11 cellular contexts compared by ENCODE assay signal in the genomic region with DNA sequence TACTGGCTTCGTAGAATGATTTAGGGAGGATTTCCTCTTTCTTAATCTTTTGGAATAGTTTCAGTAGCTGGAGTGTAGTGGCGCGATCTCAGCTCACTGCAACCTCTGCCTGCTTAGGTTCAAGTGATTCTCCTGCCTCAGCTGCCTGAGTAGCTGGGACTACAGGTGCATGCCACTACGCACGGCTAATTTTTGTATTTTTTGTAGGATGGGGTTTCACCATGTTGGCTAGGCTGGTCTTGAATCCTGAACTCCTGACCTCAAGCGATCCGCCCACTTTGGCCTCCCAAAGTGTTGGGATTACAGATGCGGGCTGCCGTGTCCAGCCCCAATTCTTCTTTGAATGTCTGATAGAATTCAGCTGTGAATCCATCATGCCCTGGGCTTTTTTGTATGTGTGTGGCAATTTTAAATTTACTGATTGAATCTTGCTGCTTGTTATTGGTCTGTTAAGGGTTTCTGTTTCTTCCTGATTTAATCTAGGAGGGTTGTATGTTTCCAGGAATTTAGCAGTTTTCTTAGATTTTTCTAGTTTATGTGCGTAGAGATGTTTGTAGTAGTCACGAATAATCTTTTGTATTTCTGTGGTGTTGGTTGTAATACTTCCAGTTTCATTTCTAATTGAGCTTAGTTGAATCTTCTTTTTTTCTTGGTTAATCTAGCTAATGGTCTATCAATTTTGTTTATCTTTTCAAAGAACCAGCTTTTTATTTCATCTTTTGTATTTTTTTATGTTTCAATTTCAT. TPM values are rescaled to one million over a fixed set of nuclear protein-coding genes. Genes with fewer than 3 reads are reported as not detected.
DNase-seq lines count a peak whose midpoint lies in the region; ATAC-seq, FAIRE-seq and TF ChIP-seq lines count a peak whose summit lies in the region.
"Had no signal": no experiment of that assay in that cellular context is flagged by ENCODE, and none has a peak within 500 bp of the region (broad histone marks: within the 10 kb centered on the region; RNA-seq: fewer than 3 reads in every experiment).

No MANE protein-coding gene starts in this region.

- H3K36me3 Mint-ChIP-seq in activated naive CD4-positive, alpha-beta T cell treated with anti-CD3 and anti-CD28 coated beads, Interleukin-2, amount 50 U/mL, for 72 hours = peaks cover 0 to 15% of the 10 kb centered on the region in 2 donors

- TF ChIP-seq CTCF in kidney (IDR thresholded peaks at IDR 0.05; ENCODE audit: borderline replicate concordance, extremely low read depth, insufficient read depth) (no peak), stomach (IDR thresholded peaks at IDR 0.05) (no peak)

- peak; percentile 23 for FAIRE-seq in kidney (lab: Jason Lieb, UNC)

- TF ChIP-seq EP300 in stomach (IDR thresholded peaks at IDR 0.05) = no peak

- H3K4me1 ChIP-seq in kidney (ENCODE audit: control insufficient read depth in 1 of 2, insufficient read depth in 1 of 2, low read depth in 1 of 2, low read length in 2 of 2) (no peaks in the 10 kb centered on the region), stomach (peaks cover 0 to 20% (median 5%) of the 10 kb centered on the region in 4 donors)

- ATAC-seq in activated naive CD4-positive, alpha-beta T cell treated with anti-CD3 and anti-CD28 coated beads, Interleukin-2, amount 50 U/mL, for 72 hours = peak; percentile 8 to 37
- no peak for ATAC-seq in HG03439 (IDR thresholded peaks at IDR 0.05; ENCODE audit: unreplicated experiment)
- no peak for ATAC-seq in HG02885 (IDR thresholded peaks at IDR 0.05; ENCODE audit: poor library complexity, unreplicated experiment)

- peak overlapping the region; percentile 44 to 64 for H3K27ac Mint-ChIP-seq in activated naive CD4-positive, alpha-beta T cell treated with anti-CD3 and anti-CD28 coated beads, Interleukin-2, amount 50 U/mL, for 72 hours

- intact Hi-C loops in kidney (cut with DNase I) (no loop called here), stomach (cut with DNase I; ENCODE audit: low total_unique reads) (no loop called here)

- no peak for TF ChIP-seq POLR2A in stomach (IDR thresholded peaks at IDR 0.05)

- no peaks in the 10 kb centered on the region for H3K9me3 Mint-ChIP-seq in activated naive CD4-positive, alpha-beta T cell treated with anti-CD3 and anti-CD28 coated beads, Interleukin-2, amount 50 U/mL, for 72 hours

- H3K9ac ChIP-seq in kidney (ENCODE audit: low read length in 2 of 2) = no peak overlapping the region
- H3K9ac ChIP-seq: SK-N-SH had no signal

- H3K36me3 ChIP-seq in kidney (ENCODE audit: control insufficient read depth in 1 of 2, insufficient read depth in 2 of 2, low read length in 2 of 2) = no peaks in the 10 kb centered on the region
- H3K36me3 ChIP-seq in stomach = peaks cover 0 to 7% (median 2%) of the 10 kb centered on the region in 4 donors

- 60 to 71% (median 64%) methylated on average over 11 of the region's 11 CpGs for WGBS in stomach, 5 donors

- H3K27ac ChIP-seq in kidney (ENCODE audit: low read depth in 2 of 2, low read length in 2 of 2) (peak overlapping the region in 1 of 2 donors; percentile 0), stomach (peak overlapping the region in 4 of 5 donors; percentile 57 to 77 (median 64))

- H3K9me3 ChIP-seq in kidney (ENCODE audit: control insufficient read depth in 1 of 2, low read length in 2 of 2) = no peaks in the 10 kb centered on the region
- H3K9me3 ChIP-seq in stomach = peaks cover 0 to 15% (median 10%) of the 10 kb centered on the region in 4 donors

- no peaks in the 10 kb centered on the region for H3K27me3 ChIP-seq in stomach

- H3K4me3 ChIP-seq in kidney (ENCODE audit: low read length in 2 of 2) (peak overlapping the region; percentile 10 to 11), stomach (peak overlapping the region in 1 of 4 donors; percentile 17)

- DNase-seq in OCI-M1 (lab: John Stamatoyannopoulos, UW) = peak; percentile 54
- DNase-seq in activated naive CD4-positive, alpha-beta T cell treated with anti-CD3 and anti-CD28 coated beads, Interleukin-2, amount 50 U/mL, for 72 hours (ENCODE audit: low spot score in 2 of 2) = peak in 1 of 2 donors; percentile 25
- DNase-seq in kidney = no peak
- no peak for DNase-seq in stomach
- DNase-seq in NCI-H2107 (lab: John Stamatoyannopoulos, UW) = no peak
- DNase-seq: caudate nucleus, DMS153, NCI-H82, SK-N-SH had no signal

RNA-seq across cellular contexts. Expression of a gene that starts 15.3 kb away (rescaled TPM):
- 10 to 100 TPM in 1 of 2 donors, 1 to 10 TPM in 1; 8.8 to 15.3 TPM for total RNA-seq in activated naive CD4-positive, alpha-beta T cell treated with anti-CD3 and anti-CD28 coated beads, Interleukin-2, amount 50 U/mL, for 72 hours
- 31.7 TPM for total RNA-seq in kidney
- polyA plus RNA-seq in kidney (ENCODE audit: insufficient read depth, low read depth, low replicate concordance) = 65.5 TPM
- total RNA-seq in stomach = 10 to 100 TPM in 1 of 5 donors, 1 to 10 TPM in 4; 4.6 to 33.9 (median 6.4) TPM
- polyA plus RNA-seq in stomach = 10 to 100 TPM in 1 of 3 donors, 1 to 10 TPM in 2; 4.3 to 10.0 (median 4.5) TPM

Comparison
In these comparisons a context has a peak if more than half of its experiments do, and no peak if none do; other contexts are left out.
1. ATAC-seq: peak in activated naive CD4-positive, alpha-beta T cell treated with anti-CD3 and anti-CD28 coated beads, Interleukin-2, amount 50 U/mL, for 72 hours (2 of 2); none in HG03439 (single experiment) and HG02885 (single experiment).